19 cellular contexts compared by ENCODE assay signal in genomic region chr13:41122838-41123237, GRCh38. TPM values are rescaled to one million over a fixed set of nuclear protein-coding genes. Genes with fewer than 3 reads are reported as not detected.
DNase-seq lines count a peak whose midpoint lies in the region; ATAC-seq and TF ChIP-seq lines count a peak whose summit lies in the region.
"Had no signal": no experiment of that assay in that cellular context is flagged by ENCODE, and none has a peak within 500 bp of the region (broad histone marks: within the 10 kb centered on the region; RNA-seq: fewer than 3 reads in every experiment).

No MANE protein-coding gene starts in this region.

- intact Hi-C loops in CD8-positive, alpha-beta T cell (cut with DNase I, micrococcal nuclease), result no loop called here

- H3K27me3 ChIP-seq in CD8-positive, alpha-beta T cell (ENCODE audit: insufficient read depth, low read length), result no peaks in the 10 kb centered on the region
- no peaks in the 10 kb centered on the region for H3K27me3 ChIP-seq in OCI-LY1 (ENCODE audit: insufficient read depth, low read length)
- H3K27me3 ChIP-seq: body of pancreas had no signal

- no peaks in the 10 kb centered on the region for H3F3A ChIP-seq in OCI-LY1 (ENCODE audit: insufficient read depth, low read length)

- H3K4me3 ChIP-seq in CD8-positive, alpha-beta T cell (ENCODE audit: low read depth, low read length), result no peak overlapping the region
- no peak overlapping the region for H3K4me3 ChIP-seq in OCI-LY1 (ENCODE audit: low read depth, low read length, poor library complexity, severe bottlenecking)
- H3K4me3 ChIP-seq in fibroblast of pulmonary artery (replicated peaks; ENCODE audit: low read depth, low read length), result no peak overlapping the region
- H3K4me3 ChIP-seq: body of pancreas, coronary artery, skin epidermis had no signal

- no peak overlapping the region for H3K9ac ChIP-seq in OCI-LY1 (ENCODE audit: low read length)

- no peaks in the 10 kb centered on the region for H3K27me3 Mint-ChIP-seq in CD8-positive, alpha-beta T cell (ENCODE audit: low read depth)
- H3K27me3 Mint-ChIP-seq: activated CD8-positive, alpha-beta memory T cell treated with anti-CD3 and anti-CD28 coated beads, Interleukin-2, amount 10 ng/mL, durations not matched to agents 7 days and 5 days; activated naive CD8-positive, alpha-beta T cell treated with anti-CD3 and anti-CD28 coated beads for 36 hours; activated T-helper 17 cell treated with anti-CD3 and anti-CD28 coated beads, Interleukin-2, amount 50 U/mL, for 72 hours; stimulated activated naive CD8-positive, alpha-beta T cell treated with anti-CD3 and anti-CD28 coated beads, Interleukin-15, Interleukin-2, amounts not matched to agents 100 ng/mL and 50 ng/mL, for 24 hours had no signal

- peaks cover 9% of the 10 kb centered on the region for H3K4me1 Mint-ChIP-seq in CD8-positive, alpha-beta T cell (ENCODE audit: low read depth)
- H3K4me1 Mint-ChIP-seq: activated CD8-positive, alpha-beta memory T cell treated with anti-CD3 and anti-CD28 coated beads, Interleukin-2, amount 10 ng/mL, durations not matched to agents 7 days and 5 days; activated T-helper 17 cell treated with anti-CD3 and anti-CD28 coated beads, Interleukin-2, amount 50 U/mL, for 72 hours had no signal

- DNase-seq in CD8-positive, alpha-beta T cell, result no peak
- DNase-seq in NAMALWA (ENCODE audit: low spot score) (peak; percentile 34), fibroblast of pulmonary artery (ENCODE audit: low read depth) (peak; percentile 11), RWPE1 (ENCODE audit: low spot score) (no peak), SKM-1 (lab: John Stamatoyannopoulos, UW; ENCODE audit: unreplicated experiment) (no peak)
- DNase-seq: activated CD8-positive, alpha-beta memory T cell treated with anti-CD3 and anti-CD28 coated beads, Interleukin-2, amount 10 ng/mL, durations not matched to agents 7 days and 5 days; activated naive CD8-positive, alpha-beta T cell treated with anti-CD3 and anti-CD28 coated beads for 36 hours; body of pancreas; NCI-H1436; Right ventricle myocardium superior; stimulated activated CD4-positive, alpha-beta T cell treated with anti-CD3 and anti-CD28 coated beads, Interleukin-2, amount 100 ng/mL, for 48 hours had no signal

- no peak overlapping the region for H2AFZ ChIP-seq in OCI-LY1 (ENCODE audit: low read length)

- no peaks in the 10 kb centered on the region for H3K4me1 ChIP-seq in CD8-positive, alpha-beta T cell (ENCODE audit: insufficient read depth, low read length)
- H3K4me1 ChIP-seq in OCI-LY1 (ENCODE audit: insufficient read depth, low read length, severe bottlenecking), result peaks cover 10% of the 10 kb centered on the region
- H3K4me1 ChIP-seq: body of pancreas had no signal

- no peak for TF ChIP-seq CTCF in CD8-positive, alpha-beta T cell (IDR thresholded peaks at IDR 0.05)
- TF ChIP-seq CTCF in OCI-LY1 (IDR thresholded peaks at IDR 0.05; ENCODE audit: low read length), result no peak
- no peak for TF ChIP-seq CTCF in fibroblast of pulmonary artery (IDR thresholded peaks at IDR 0.05; ENCODE audit: low read length, missing control alignments)
- no peak for TF ChIP-seq CTCF in RWPE1 (conservative IDR thresholded peaks at IDR 0.05; ENCODE audit: low read depth)

- CTCF ChIA-PET in CD8-positive, alpha-beta T cell (lab: Charles Lee), result no interaction called here
- CTCF ChIA-PET in RWPE1 (lab: Yijun Ruan, JAX), result no interaction called here

- peaks cover 2% of the 10 kb centered on the region for H3K9me3 Mint-ChIP-seq in CD8-positive, alpha-beta T cell
- H3K9me3 Mint-ChIP-seq: activated T-helper 17 cell treated with anti-CD3 and anti-CD28 coated beads, Interleukin-2, amount 50 U/mL, for 72 hours had no signal

- H3K9me2 ChIP-seq in OCI-LY1 (ENCODE audit: low read depth, low read length), result no peaks in the 10 kb centered on the region

- H4K20me1 ChIP-seq in OCI-LY1 (ENCODE audit: insufficient read depth, low read length), result no peaks in the 10 kb centered on the region

- H3K27ac ChIP-seq in CD8-positive, alpha-beta T cell (ENCODE audit: low read depth, low read length), result no peak overlapping the region
- H3K27ac ChIP-seq in OCI-LY1 (ENCODE audit: low read depth, low read length, poor library complexity, severe bottlenecking), result no peak overlapping the region
- H3K27ac ChIP-seq in RWPE1, result no peak overlapping the region
- H3K27ac ChIP-seq: body of pancreas, coronary artery, skin epidermis had no signal

- H3K36me3 ChIP-seq in CD8-positive, alpha-beta T cell (ENCODE audit: insufficient read depth, low read length), result no peaks in the 10 kb centered on the region
- peaks cover 22% of the 10 kb centered on the region for H3K36me3 ChIP-seq in OCI-LY1 (ENCODE audit: insufficient read depth, low read length)

- no peaks in the 10 kb centered on the region for H3K79me2 ChIP-seq in OCI-LY1 (ENCODE audit: insufficient read depth, low read length)

- no peak overlapping the region for H3K27ac Mint-ChIP-seq in CD8-positive, alpha-beta T cell
- H3K27ac Mint-ChIP-seq: activated CD8-positive, alpha-beta memory T cell treated with anti-CD3 and anti-CD28 coated beads, Interleukin-2, amount 10 ng/mL, durations not matched to agents 7 days and 5 days; activated naive CD8-positive, alpha-beta T cell treated with anti-CD3 and anti-CD28 coated beads for 36 hours; activated T-helper 17 cell treated with anti-CD3 and anti-CD28 coated beads, Interleukin-2, amount 50 U/mL, for 72 hours; stimulated activated naive CD8-positive, alpha-beta T cell treated with anti-CD3 and anti-CD28 coated beads, Interleukin-15, Interleukin-2, amounts not matched to agents 100 ng/mL and 50 ng/mL, for 24 hours had no signal

- H3K4me3 Mint-ChIP-seq in CD8-positive, alpha-beta T cell, result no peak overlapping the region
- H3K4me3 Mint-ChIP-seq: activated CD8-positive, alpha-beta memory T cell treated with anti-CD3 and anti-CD28 coated beads, Interleukin-2, amount 10 ng/mL, durations not matched to agents 7 days and 5 days; activated naive CD8-positive, alpha-beta T cell treated with anti-CD3 and anti-CD28 coated beads for 36 hours; activated T-helper 17 cell treated with anti-CD3 and anti-CD28 coated beads, Interleukin-2, amount 50 U/mL, for 72 hours; CD14-positive monocyte; stimulated activated naive CD8-positive, alpha-beta T cell treated with anti-CD3 and anti-CD28 coated beads, Interleukin-15, Interleukin-2, amounts not matched to agents 100 ng/mL and 50 ng/mL, for 24 hours had no signal

- no peaks in the 10 kb centered on the region for H3K9me3 ChIP-seq in CD8-positive, alpha-beta T cell (ENCODE audit: low read length)
- H3K9me3 ChIP-seq in OCI-LY1 (ENCODE audit: low read length), result peaks cover 10% of the 10 kb centered on the region; the same call in 1 of the 2 replicates
- H3K9me3 ChIP-seq: body of pancreas had no signal

- peak; percentile 31 for ATAC-seq in CD8-positive, alpha-beta T cell
- ATAC-seq in HG03139 (IDR thresholded peaks at IDR 0.05; ENCODE audit: unreplicated experiment) (no peak), HG02884 (IDR thresholded peaks at IDR 0.05; ENCODE audit: unreplicated experiment) (no peak)
- ATAC-seq: activated CD8-positive, alpha-beta memory T cell treated with anti-CD3 and anti-CD28 coated beads, Interleukin-2, amount 10 ng/mL, durations not matched to agents 7 days and 5 days; activated T-helper 17 cell treated with anti-CD3 and anti-CD28 coated beads, Interleukin-2, amount 50 U/mL, for 72 hours; body of pancreas had no signal

- POLR2A ChIA-PET in CD8-positive, alpha-beta T cell (lab: Charles Lee), result no interaction called here
- POLR2A ChIA-PET in RWPE1 (lab: Yijun Ruan, JAX; ENCODE audit: low non-redundant PET), result no interaction called here

- peak overlapping the region; percentile 10; the same call in 1 of the 2 replicates for H3K4me2 ChIP-seq in OCI-LY1 (ENCODE audit: low read length)

- peaks cover 19% of the 10 kb centered on the region for H3K36me3 Mint-ChIP-seq in CD8-positive, alpha-beta T cell

RNA-seq across cellular contexts. Expression of gene KBTBD6, which starts 9.8 kb away (rescaled TPM):
- 1 to 10 TPM; 2.2 to 2.3 TPM for total RNA-seq in CD8-positive, alpha-beta T cell

Comparison
In these comparisons a context has a peak if more than half of its experiments do, and no peak if none do; other contexts are left out.
1. DNase-seq: peak in NAMALWA (single experiment) and fibroblast of pulmonary artery (single experiment); none in CD8-positive, alpha-beta T cell (0 of 7), RWPE1 (single experiment) and SKM-1 (single experiment).